2 cellular contexts compared by ENCODE assay signal in genomic region chr2:12514631-12515437, GRCh38.
TF ChIP-seq lines count a peak whose summit lies in the region.

No MANE protein-coding gene starts in this region.

TF ChIP-seq in GM23338, 12 proteins besides CTCF, POLR2A, EP300 and RAD21 (continued from another document):
- no peak for TF ChIP-seq REST (IDR thresholded peaks at IDR 0.05; ENCODE audit: unreplicated experiment)
- TF ChIP-seq POLR2AphosphoS5 (IDR thresholded peaks at IDR 0.05; ENCODE audit: low read depth), result no peak
- no peak for TF ChIP-seq JUNB (IDR thresholded peaks at IDR 0.05; ENCODE audit: unreplicated experiment)
- TF ChIP-seq ZNF114 (CRISPR knock-in tag; IDR thresholded peaks at IDR 0.05), result no peak
- no peak for TF ChIP-seq ETS1 (IDR thresholded peaks at IDR 0.05)

TF ChIP-seq in WTC11, 78 proteins besides CTCF, POLR2A, EP300 and RAD21 (continued from another document):
- TF ChIP-seq ZNF425 (CRISPR knock-in tag; conservative IDR thresholded peaks at IDR 0.05), result no peak
- no peak for TF ChIP-seq CBFB (CRISPR knock-in tag; IDR thresholded peaks at IDR 0.05; ENCODE audit: low read depth)
- TF ChIP-seq JUN (CRISPR knock-in tag; IDR thresholded peaks at IDR 0.05), result no peak
- no peak for TF ChIP-seq ZNF396 (CRISPR knock-in tag; IDR thresholded peaks at IDR 0.05; ENCODE audit: borderline replicate concordance)
- no peak for TF ChIP-seq PREB (CRISPR knock-in tag; IDR thresholded peaks at IDR 0.05; ENCODE audit: borderline replicate concordance)
- TF ChIP-seq E2F4 (CRISPR knock-in tag; IDR thresholded peaks at IDR 0.05; ENCODE audit: borderline replicate concordance, low read depth), result no peak
- TF ChIP-seq ERG (CRISPR knock-in tag; IDR thresholded peaks at IDR 0.05), result no peak
- no peak for TF ChIP-seq FOXK1 (CRISPR knock-in tag; IDR thresholded peaks at IDR 0.05)
- TF ChIP-seq ZNF671 (CRISPR knock-in tag; IDR thresholded peaks at IDR 0.05), result no peak
- no peak for TF ChIP-seq FOXP4 (CRISPR knock-in tag; IDR thresholded peaks at IDR 0.05)
